12 cellular contexts compared by ENCODE assay signal in the genomic region with DNA sequence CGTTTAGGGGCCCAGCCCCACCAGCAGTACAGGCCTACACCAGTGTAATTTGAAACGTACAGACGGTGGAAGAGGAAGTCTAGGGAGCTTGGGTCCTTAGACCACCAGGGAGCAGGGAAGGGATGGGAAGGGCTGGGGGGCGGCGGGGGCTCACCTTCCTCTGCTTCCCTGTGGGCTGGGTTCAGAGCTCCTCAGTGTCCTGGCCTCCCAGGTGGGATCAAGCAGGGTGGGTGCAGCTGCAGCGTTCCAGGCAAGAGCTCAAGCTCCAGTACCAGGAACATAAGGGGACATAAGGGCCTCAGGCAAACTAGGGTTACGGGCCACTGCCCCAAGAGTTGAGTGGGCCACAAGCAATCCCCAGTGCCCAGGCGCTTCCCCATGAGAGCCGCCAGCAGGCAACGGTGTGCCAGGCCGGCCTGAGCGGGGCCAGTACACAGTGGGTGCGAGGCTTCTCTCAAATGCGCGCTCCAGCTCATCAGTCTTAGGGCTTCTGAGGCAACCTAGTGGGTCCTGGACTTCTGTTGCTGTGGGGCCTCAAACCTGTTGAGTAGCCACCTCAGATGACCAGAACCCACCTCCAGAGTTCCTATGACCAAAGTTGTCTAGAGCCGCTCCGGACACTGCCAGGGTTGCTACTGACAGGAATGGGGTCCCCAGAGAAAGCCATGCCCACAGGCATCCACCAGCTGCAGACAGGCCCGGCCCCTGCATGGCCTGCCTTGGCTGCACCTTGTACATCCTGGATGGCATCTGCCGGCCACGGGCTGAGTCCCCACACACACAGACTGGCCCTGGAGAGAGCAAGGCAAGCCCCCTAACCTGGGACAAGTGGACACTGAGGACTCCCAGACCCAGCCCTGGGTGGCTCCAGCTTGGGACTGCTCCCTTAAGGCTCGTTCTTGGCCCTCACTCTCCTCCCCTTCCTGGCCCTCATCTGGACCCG. TPM values are rescaled to one million over a fixed set of nuclear protein-coding genes. Genes with fewer than 3 reads are reported as not detected.
DNase-seq lines count a peak whose midpoint lies in the region; ATAC-seq and TF ChIP-seq lines count a peak whose summit lies in the region.
"Had no signal": no experiment of that assay in that cellular context is flagged by ENCODE, and none has a peak within 500 bp of the region (broad histone marks: within the 10 kb centered on the region; RNA-seq: fewer than 3 reads in every experiment).

No MANE protein-coding gene starts in this region.

- H3K27ac Mint-ChIP-seq in activated B cell treated with CpG ODN at 0.5 μM for 24 hours = no peak overlapping the region
- H3K27ac Mint-ChIP-seq in memory B cell = peak overlapping the region; percentile 81
- no peak overlapping the region for H3K27ac Mint-ChIP-seq in mesothelial cell of epicardium
- H3K27ac Mint-ChIP-seq: brain had no signal

- H3K4me2 ChIP-seq in BLaER1 treated with 17β-estradiol and CSF1 and Interleukin-3, amounts not matched to agents 10 nM and 100 nM = peak overlapping the region; percentile 77 to 97 (median 90)

- H3K36me3 ChIP-seq in BLaER1 treated with 17β-estradiol and CSF1 and Interleukin-3, amounts not matched to agents 10 nM and 100 nM = peaks cover 0 to 44% (median 25%) of the 10 kb centered on the region in 11 experiments; a peak in 13 of 22 replicates
- H3K36me3 ChIP-seq: uterus had no signal

- H3K4me3 ChIP-seq in BLaER1 treated with 17β-estradiol and CSF1 and Interleukin-3, amounts not matched to agents 10 nM and 100 nM = peak overlapping the region in 2 of 10 experiments; percentile 39 to 58; a peak in 4 of 20 replicates
- H3K4me3 ChIP-seq: SJSA1, uterus had no signal

- H3K27ac ChIP-seq in BLaER1 treated with 17β-estradiol and CSF1 and Interleukin-3, amounts not matched to agents 10 nM and 100 nM = peak overlapping the region in 6 of 11 experiments; percentile 12 to 66 (median 56); a peak in 9 of 22 replicates
- H3K27ac ChIP-seq: SJSA1 had no signal

- H4K20me1 ChIP-seq in BLaER1 treated with 17β-estradiol and CSF1 and Interleukin-3, amounts not matched to agents 10 nM and 100 nM = peaks cover 0 to 51% (median 8%) of the 10 kb centered on the region in 11 experiments; a peak in 15 of 22 replicates

- intact Hi-C loops in activated B cell treated with CpG ODN at 0.5 μM for 24 hours (cut with micrococcal nuclease) = loop anchor here (1.0 kb wide), 2 partner anchors 20 to 31 kb away; a partner anchor contains a TSS

- CTCF ChIA-PET in activated B cell treated with CpG ODN at 0.5 μM for 24 hours (lab: Charles Lee) = interaction anchor here (0.9 kb wide), 1 partner anchor 19 kb away, joined by 3 read pairs; a partner anchor contains a TSS

- H3K36me3 Mint-ChIP-seq in activated B cell treated with CpG ODN at 0.5 μM for 24 hours (ENCODE audit: low read depth) (peaks cover 20% of the 10 kb centered on the region), memory B cell (peaks cover 5% of the 10 kb centered on the region), mesothelial cell of epicardium (peaks cover 10% of the 10 kb centered on the region)

- DNase-seq in activated B cell treated with CpG ODN at 0.5 μM for 24 hours (no peak), memory B cell (ENCODE audit: low spot score in 2 of 2) (no peak), NCI-H187 treated with DMSO at 0.1 percent for 48 hours (lab: John Stamatoyannopoulos, UW) (no peak), mesothelial cell of epicardium (ENCODE audit: low spot score in 2 of 2, unreplicated experiment in 2 of 2) (no peak), DMS53 (lab: John Stamatoyannopoulos, UW) (no peak)
- DNase-seq: NCI-H446, uterus had no signal

- no peaks in the 10 kb centered on the region; a peak in 1 of 22 replicates for H3K27me3 ChIP-seq in BLaER1 treated with 17β-estradiol and CSF1 and Interleukin-3, amounts not matched to agents 10 nM and 100 nM
- H3K27me3 ChIP-seq: SJSA1, uterus had no signal

- H3K4me1 Mint-ChIP-seq in activated B cell treated with CpG ODN at 0.5 μM for 24 hours = peaks cover 18% of the 10 kb centered on the region
- peaks cover 12% of the 10 kb centered on the region for H3K4me1 Mint-ChIP-seq in memory B cell
- peaks cover 5% of the 10 kb centered on the region for H3K4me1 Mint-ChIP-seq in mesothelial cell of epicardium

- peaks cover 21 to 48% (median 39%) of the 10 kb centered on the region in 10 experiments for H3K4me1 ChIP-seq in BLaER1 treated with 17β-estradiol and CSF1 and Interleukin-3, amounts not matched to agents 10 nM and 100 nM

- no peaks in the 10 kb centered on the region for H3K9me3 ChIP-seq in BLaER1 treated with 17β-estradiol and CSF1 and Interleukin-3, amounts not matched to agents 10 nM and 100 nM (replicated peaks in 1 of 11)
- H3K9me3 ChIP-seq: SJSA1, uterus had no signal

- POLR2A ChIA-PET in activated B cell treated with CpG ODN at 0.5 μM for 24 hours (lab: Charles Lee) = interaction anchor here (0.5 to 1.6 kb wide), 3 partner anchors 13 to 32 kb away, joined by 3 to 8 read pairs (median 3); a partner anchor contains a TSS

- no peaks in the 10 kb centered on the region for H3K9me3 Mint-ChIP-seq in activated B cell treated with CpG ODN at 0.5 μM for 24 hours
- no peaks in the 10 kb centered on the region for H3K9me3 Mint-ChIP-seq in memory B cell
- H3K9me3 Mint-ChIP-seq in mesothelial cell of epicardium = no peaks in the 10 kb centered on the region
- H3K9me3 Mint-ChIP-seq: brain had no signal

- TF ChIP-seq CTCF in activated B cell treated with CpG ODN at 0.5 μM for 24 hours (IDR thresholded peaks at IDR 0.05) = no peak
- TF ChIP-seq CTCF in mesothelial cell of epicardium (IDR thresholded peaks at IDR 0.05; ENCODE audit: unreplicated experiment) = no peak

- H3K4me3 Mint-ChIP-seq in activated B cell treated with CpG ODN at 0.5 μM for 24 hours (peak overlapping the region; percentile 56), memory B cell (peak overlapping the region; percentile 62), mesothelial cell of epicardium (no peak overlapping the region)
- H3K4me3 Mint-ChIP-seq: brain had no signal

- H3K27me3 Mint-ChIP-seq in activated B cell treated with CpG ODN at 0.5 μM for 24 hours = no peaks in the 10 kb centered on the region
- H3K27me3 Mint-ChIP-seq in memory B cell = no peaks in the 10 kb centered on the region
- H3K27me3 Mint-ChIP-seq in mesothelial cell of epicardium (ENCODE audit: low read depth) = no peaks in the 10 kb centered on the region
- H3K27me3 Mint-ChIP-seq: brain had no signal

- H3K9ac ChIP-seq in BLaER1 treated with 17β-estradiol and CSF1 and Interleukin-3, amounts not matched to agents 10 nM and 100 nM = peak overlapping the region in 10 of 11 experiments; percentile 16 to 68 (median 40); a peak in 13 of 22 replicates

- ATAC-seq in GM21786 (IDR thresholded peaks at IDR 0.05; ENCODE audit: unreplicated experiment) = peak; percentile 7
- ATAC-seq in activated B cell treated with CpG ODN at 0.5 μM for 24 hours (ENCODE audit: low read depth) = no peak
- no peak for ATAC-seq in memory B cell (ENCODE audit: low read depth)
- no peak for ATAC-seq in HG03469 (IDR thresholded peaks at IDR 0.05; ENCODE audit: unreplicated experiment)

RNA-seq across cellular contexts. Expression of a gene that starts 5.2 kb away (rescaled TPM):
- 6.1 and 7.3 TPM in 2 replicates for total RNA-seq in activated B cell treated with CpG ODN at 0.5 μM for 24 hours
- total RNA-seq in mesothelial cell of epicardium = 10.1 to 12.5 TPM (median 12.5 TPM) in 3 replicates

RNA-seq across cellular contexts. Expression of a gene that starts 19.2 kb away (rescaled TPM):
- total RNA-seq in activated B cell treated with CpG ODN at 0.5 μM for 24 hours (12.7 and 12.9 TPM in 2 replicates), mesothelial cell of epicardium (15.9 to 17.6 TPM (median 17.4 TPM) in 3 replicates)

RNA-seq across cellular contexts. Expression of a gene that starts 22.5 kb away (rescaled TPM):
- total RNA-seq in activated B cell treated with CpG ODN at 0.5 μM for 24 hours (19.0 and 20.3 TPM in 2 replicates), mesothelial cell of epicardium (24.9 to 27.5 TPM (median 26.5 TPM) in 3 replicates)

RNA-seq across cellular contexts. Expression of a gene that starts 31.3 kb away (rescaled TPM):
- total RNA-seq in activated B cell treated with CpG ODN at 0.5 μM for 24 hours (0.34 and 0.55 TPM in 2 replicates), mesothelial cell of epicardium (98.6 to 103 TPM (median 102 TPM) in 3 replicates)
